Comparison of ENCODE assay signal across 17 cellular contexts in genomic region chr13:80115616-80116015, GRCh38.
A peak's percentile ranks its signal among the peaks of the same experiment; 100 is the strongest.
DNase-seq lines count a peak whose midpoint lies in the region; ATAC-seq, FAIRE-seq and TF ChIP-seq lines count a peak whose summit lies in the region.
"Had no signal": no experiment of that assay in that cellular context is flagged by ENCODE, and none has a peak within 500 bp of the region (broad histone marks: within the 10 kb centered on the region; RNA-seq: fewer than 3 reads in every experiment).

No MANE protein-coding gene starts in this region.

- H3K27ac ChIP-seq in SK-N-SH (ENCODE audit: low read depth in 2 of 2, low read length in 1 of 2), result peak overlapping the region; percentile 66 to 69; a peak in 2 of 4 replicates
- no peak overlapping the region for H3K27ac ChIP-seq in astrocyte (ENCODE audit: low read depth, low read length)
- H3K27ac ChIP-seq in neuronal stem cell (replicated peaks; ENCODE audit: low read length), result no peak overlapping the region
- H3K27ac ChIP-seq: 22Rv1, BLaER1 had no signal

- no peak overlapping the region for H3K18ac ChIP-seq in neuronal stem cell (ENCODE audit: low read length)

- H3K9ac ChIP-seq in SK-N-SH (no peak overlapping the region), astrocyte (ENCODE audit: low read length) (no peak overlapping the region), neuronal stem cell (ENCODE audit: low read depth, low read length, poor library complexity) (no peak overlapping the region)
- H3K9ac ChIP-seq: BLaER1 had no signal

- H3K23ac ChIP-seq in neuronal stem cell (ENCODE audit: low read depth, low read length, poor library complexity), result no peak overlapping the region

- H3K4me3 ChIP-seq in SK-N-SH (ENCODE audit: low read depth in 2 of 2, low read length in 1 of 2) (no peak overlapping the region), astrocyte (ENCODE audit: insufficient read depth, low read depth, low read length) (no peak overlapping the region), neuronal stem cell (ENCODE audit: low read length in 2 of 2) (no peak overlapping the region)
- H3K4me3 ChIP-seq: BLaER1, HAP-1 had no signal

- H4K8ac ChIP-seq in neuronal stem cell (ENCODE audit: low read depth, low read length), result no peak overlapping the region

- intact Hi-C loops in Calu3 (cut with micrococcal nuclease; ENCODE audit: unreplicated experiment), result no loop called here

- H2AFZ ChIP-seq in SK-N-SH (ENCODE audit: low read depth) (no peak overlapping the region), astrocyte (ENCODE audit: low read depth, low read length) (no peak overlapping the region), neuronal stem cell (ENCODE audit: low read length) (peak overlapping the region; percentile 4)

- no peak overlapping the region for H2AK5ac ChIP-seq in neuronal stem cell (ENCODE audit: low read depth, low read length)

- H3K14ac ChIP-seq in neuronal stem cell (ENCODE audit: low read length), result no peak overlapping the region

- no peak overlapping the region for H2BK5ac ChIP-seq in neuronal stem cell (ENCODE audit: low read length)

- TF ChIP-seq POLR2A in erythroblast (IDR thresholded peaks at IDR 0.05; ENCODE audit: low read length), result no peak

- no peaks in the 10 kb centered on the region for H3K36me3 ChIP-seq in SK-N-SH (replicated peaks in 1 of 2; ENCODE audit: control insufficient read depth in 1 of 2, insufficient read depth in 2 of 2, low read length in 1 of 2)
- no peaks in the 10 kb centered on the region for H3K36me3 ChIP-seq in astrocyte (ENCODE audit: insufficient read depth, low read length)
- H3K36me3 ChIP-seq in neuronal stem cell (replicated peaks in 1 of 2; ENCODE audit: control insufficient read depth in 2 of 2, insufficient read depth in 2 of 2, low read length in 2 of 2), result no peaks in the 10 kb centered on the region
- H3K36me3 ChIP-seq: BLaER1, HAP-1 had no signal

- H4K20me1 ChIP-seq in SK-N-SH (ENCODE audit: insufficient read depth), result no peaks in the 10 kb centered on the region
- H4K20me1 ChIP-seq in astrocyte (ENCODE audit: insufficient read depth, low read length), result no peaks in the 10 kb centered on the region
- H4K20me1 ChIP-seq: BLaER1 had no signal

- H3K79me2 ChIP-seq in SK-N-SH (ENCODE audit: insufficient read depth) (no peaks in the 10 kb centered on the region), astrocyte (ENCODE audit: insufficient read depth, low read length) (no peaks in the 10 kb centered on the region)

- H3K27me3 ChIP-seq in SK-N-SH (ENCODE audit: insufficient read depth), result no peaks in the 10 kb centered on the region
- no peaks in the 10 kb centered on the region for H3K27me3 ChIP-seq in astrocyte (ENCODE audit: insufficient read depth, low read length)
- no peaks in the 10 kb centered on the region for H3K27me3 ChIP-seq in neuronal stem cell (ENCODE audit: control insufficient read depth in 3 of 3, insufficient read depth in 3 of 3, low read depth in 1 of 3, low read length in 3 of 3)
- H3K27me3 ChIP-seq: BLaER1 had no signal

- CTCF ChIA-PET in SK-N-SH (lab: Yijun Ruan, JAX), result interaction anchor here (1.0 kb wide), 1 partner anchor 87 kb away, joined by 3 read pairs; no protein-coding TSS in a partner anchor
- CTCF ChIA-PET in Calu3 (lab: Charles Lee), result no interaction called here
- CTCF ChIA-PET in activated CD8-positive, alpha-beta memory T cell treated with anti-CD3 and anti-CD28 coated beads, Interleukin-2, amount 10 ng/mL, durations not matched to agents 7 days and 5 days (lab: Charles Lee), result no interaction called here

- no TSS peak for BruUV-seq in Calu3 (replicated peaks; lab: Mats Ljungman, UMichigan)

- H3K4me3 Mint-ChIP-seq in astrocyte (ENCODE audit: unreplicated experiment) (no peak overlapping the region), Calu3 (ENCODE audit: low read depth, unreplicated experiment) (no peak overlapping the region)
- no peak overlapping the region for H3K4me3 Mint-ChIP-seq in activated CD8-positive, alpha-beta memory T cell treated with anti-CD3 and anti-CD28 coated beads, Interleukin-2, amount 10 ng/mL, durations not matched to agents 7 days and 5 days
- H3K4me3 Mint-ChIP-seq: CD8-positive, alpha-beta memory T cell had no signal

- H3K9me3 ChIP-seq in SK-N-SH (no peaks in the 10 kb centered on the region), astrocyte (ENCODE audit: insufficient read depth, low read depth, low read length) (no peaks in the 10 kb centered on the region), neuronal stem cell (replicated peaks in 1 of 2; ENCODE audit: control insufficient read depth in 2 of 2, insufficient read depth in 1 of 2, low read depth in 1 of 2, low read length in 2 of 2) (no peaks in the 10 kb centered on the region)
- H3K9me3 ChIP-seq: BLaER1, Caco-2, HAP-1 had no signal

- H3K27me3 Mint-ChIP-seq in astrocyte (ENCODE audit: low read depth, unreplicated experiment), result no peaks in the 10 kb centered on the region
- no peaks in the 10 kb centered on the region for H3K27me3 Mint-ChIP-seq in Calu3 (ENCODE audit: unreplicated experiment)
- no peaks in the 10 kb centered on the region for H3K27me3 Mint-ChIP-seq in activated CD8-positive, alpha-beta memory T cell treated with anti-CD3 and anti-CD28 coated beads, Interleukin-2, amount 10 ng/mL, durations not matched to agents 7 days and 5 days

- H3K9me2 ChIP-seq in SK-N-SH, result no peaks in the 10 kb centered on the region

- no peak overlapping the region for H3K4me2 ChIP-seq in SK-N-SH
- peak overlapping the region; percentile 16 for H3K4me2 ChIP-seq in astrocyte (ENCODE audit: low read length)
- no peak overlapping the region for H3K4me2 ChIP-seq in neuronal stem cell (ENCODE audit: insufficient read depth, low read length, poor library complexity, severe bottlenecking)
- H3K4me2 ChIP-seq: BLaER1 had no signal

- ATAC-seq in SK-N-SH treated with all-trans-retinoic acid at 6 μM for 48 hours, result no peak
- no peak for ATAC-seq in activated CD8-positive, alpha-beta memory T cell treated with anti-CD3 and anti-CD28 coated beads, Interleukin-2, amount 10 ng/mL, durations not matched to agents 7 days and 5 days
- ATAC-seq: HepG2 had no signal

- H3K36me3 Mint-ChIP-seq in astrocyte (ENCODE audit: low read depth, unreplicated experiment), result no peaks in the 10 kb centered on the region
- no peaks in the 10 kb centered on the region for H3K36me3 Mint-ChIP-seq in Calu3 (ENCODE audit: insufficient read depth, unreplicated experiment)
- H3K36me3 Mint-ChIP-seq in activated CD8-positive, alpha-beta memory T cell treated with anti-CD3 and anti-CD28 coated beads, Interleukin-2, amount 10 ng/mL, durations not matched to agents 7 days and 5 days, result no peaks in the 10 kb centered on the region
- H3K36me3 Mint-ChIP-seq: CD8-positive, alpha-beta memory T cell had no signal

- peaks cover 23% of the 10 kb centered on the region for H3K4me1 Mint-ChIP-seq in astrocyte (ENCODE audit: low read depth, unreplicated experiment)
- no peaks in the 10 kb centered on the region for H3K4me1 Mint-ChIP-seq in Calu3 (ENCODE audit: low read depth, unreplicated experiment)
- no peaks in the 10 kb centered on the region for H3K4me1 Mint-ChIP-seq in activated CD8-positive, alpha-beta memory T cell treated with anti-CD3 and anti-CD28 coated beads, Interleukin-2, amount 10 ng/mL, durations not matched to agents 7 days and 5 days
- H3K4me1 Mint-ChIP-seq: CD8-positive, alpha-beta memory T cell had no signal

- no peak overlapping the region for H2BK120ac ChIP-seq in neuronal stem cell (ENCODE audit: low read depth, low read length)

- H3K27ac Mint-ChIP-seq in astrocyte (ENCODE audit: unreplicated experiment), result no peak overlapping the region
- H3K27ac Mint-ChIP-seq in Calu3 (ENCODE audit: unreplicated experiment), result no peak overlapping the region
- no peak overlapping the region for H3K27ac Mint-ChIP-seq in activated CD8-positive, alpha-beta memory T cell treated with anti-CD3 and anti-CD28 coated beads, Interleukin-2, amount 10 ng/mL, durations not matched to agents 7 days and 5 days
- H3K27ac Mint-ChIP-seq: CD8-positive, alpha-beta memory T cell had no signal

- no peak for TF ChIP-seq CTCF in SK-N-SH (IDR thresholded peaks at IDR 0.05)
- TF ChIP-seq CTCF in astrocyte (IDR thresholded peaks at IDR 0.05; ENCODE audit: insufficient read depth, low read depth, low read length), result no peak
- no peak for TF ChIP-seq CTCF in Calu3 (IDR thresholded peaks at IDR 0.05; ENCODE audit: unreplicated experiment)

- no peak for TF ChIP-seq RAD21 in SK-N-SH (IDR thresholded peaks at IDR 0.05; ENCODE audit: low read length)

- H3K4ac ChIP-seq in neuronal stem cell (ENCODE audit: low read length), result no peak overlapping the region

- no peaks in the 10 kb centered on the region for H3F3A ChIP-seq in SK-N-SH (replicated peaks; ENCODE audit: insufficient read depth)

- H3K79me1 ChIP-seq in neuronal stem cell (ENCODE audit: low read depth, low read length), result peaks cover 2% of the 10 kb centered on the region

- WGBS in SK-N-SH (ENCODE audit: low lambda C conversion rate), result 83% methylated on average over 1 of the region's 1 CpG
- WGBS in neuronal stem cell (ENCODE audit: extremely low coverage in 2 of 2, insufficient read length in 2 of 2, insufficient replicate concordance in 1 of 2), 2 donors, result no CpG with 5 or more reads among the region's 1 CpG

- DNase-seq in SK-N-SH (no peak), astrocyte (ENCODE audit: low read depth) (no peak), neuronal stem cell (ENCODE audit: low spot score) (no peak), Calu3 (no peak), erythroblast (lab: John Stamatoyannopoulos, UW) (no peak)
- DNase-seq in activated CD8-positive, alpha-beta memory T cell treated with anti-CD3 and anti-CD28 coated beads, Interleukin-2, amount 10 ng/mL, durations not matched to agents 7 days and 5 days, result no peak
- DNase-seq: AML-193; Caco-2; CD8-positive, alpha-beta memory T cell; GF-D8 had no signal

- no peak overlapping the region for H2BK15ac ChIP-seq in neuronal stem cell (ENCODE audit: low read length)

- TF ChIP-seq EP300 in SK-N-SH (IDR thresholded peaks at IDR 0.05; ENCODE audit: borderline replicate concordance in 1 of 2, low read depth in 1 of 2, low read length in 1 of 2), result no peak

- no peak for FAIRE-seq in astrocyte (lab: Jason Lieb, UNC)
- FAIRE-seq: GM19239, H1, HepG2 had no signal

- POLR2A ChIA-PET in SK-N-SH (lab: Yijun Ruan, JAX), result no interaction called here

- no peak overlapping the region for H4K91ac ChIP-seq in neuronal stem cell (ENCODE audit: low read depth, low read length, poor library complexity)

- H2BK12ac ChIP-seq in neuronal stem cell (ENCODE audit: low read length), result no peak overlapping the region

- H3K9me3 Mint-ChIP-seq in astrocyte (ENCODE audit: unreplicated experiment), result no peaks in the 10 kb centered on the region
- H3K9me3 Mint-ChIP-seq in Calu3 (ENCODE audit: low read depth, unreplicated experiment), result no peaks in the 10 kb centered on the region
- no peaks in the 10 kb centered on the region for H3K9me3 Mint-ChIP-seq in activated CD8-positive, alpha-beta memory T cell treated with anti-CD3 and anti-CD28 coated beads, Interleukin-2, amount 10 ng/mL, durations not matched to agents 7 days and 5 days (ENCODE audit: low read depth)

- H3K4me1 ChIP-seq in SK-N-SH (ENCODE audit: control insufficient read depth in 1 of 2, insufficient read depth in 2 of 2, low read depth in 1 of 2, low read length in 1 of 2) (peaks cover 0 to 8% of the 10 kb centered on the region in 2 experiments; a peak in 2 of 4 replicates), astrocyte (ENCODE audit: insufficient read depth, low read length) (no peaks in the 10 kb centered on the region), neuronal stem cell (ENCODE audit: control insufficient read depth in 2 of 2, insufficient read depth in 1 of 2, low read depth in 1 of 2, low read length in 2 of 2) (peaks cover 0 to 3% of the 10 kb centered on the region in 2 donors)
- H3K4me1 ChIP-seq: BLaER1, Caco-2, HAP-1 had no signal

Comparison
In these comparisons a context has a peak if more than half of its experiments do, and no peak if none do; other contexts are left out.
1. H3K27ac ChIP-seq: peak in SK-N-SH (2 of 2); none in astrocyte (single experiment) and neuronal stem cell (single experiment).